ENCODE assay signal across 8 cellular contexts in genomic region chr11:128521697-128522062, GRCh38.
DNase-seq lines count a peak whose midpoint lies in the region; ATAC-seq, FAIRE-seq and TF ChIP-seq lines count a peak whose summit lies in the region.

No MANE protein-coding gene starts in this region.

- H3K36me3 ChIP-seq in Peyer's patch = no peaks in the 10 kb centered on the region

- H3K4me1 ChIP-seq in Peyer's patch = peaks cover 0 to 14% (median 4%) of the 10 kb centered on the region in 4 donors

- TF ChIP-seq CTCF in Peyer's patch (IDR thresholded peaks at IDR 0.05) (no peak), endothelial cell (IDR thresholded peaks at IDR 0.05; ENCODE audit: unreplicated experiment) (no peak), natural killer cell (IDR thresholded peaks at IDR 0.05) (no peak)

- H3K4me3 ChIP-seq in Peyer's patch = peak overlapping the region; percentile 61 to 89 (median 80)

- peaks cover 31% of the 10 kb centered on the region for H3K36me3 Mint-ChIP-seq in endothelial cell (ENCODE audit: low read depth, unreplicated experiment)
- peaks cover 27% of the 10 kb centered on the region for H3K36me3 Mint-ChIP-seq in natural killer cell

- TF ChIP-seq POLR2A in Peyer's patch (IDR thresholded peaks at IDR 0.05) = no peak

- H3K27ac ChIP-seq in Peyer's patch = peak overlapping the region; percentile 86 to 98 (median 96)

- peak; percentile 33 for FAIRE-seq in GM18507 (lab: Jason Lieb, UNC)

- H3K4me3 Mint-ChIP-seq in endothelial cell (ENCODE audit: unreplicated experiment) (peak overlapping the region; percentile 96), natural killer cell (peak overlapping the region; percentile 98)

- H3K9me3 Mint-ChIP-seq in endothelial cell (ENCODE audit: unreplicated experiment) (no peaks in the 10 kb centered on the region), natural killer cell (no peaks in the 10 kb centered on the region)

- intact Hi-C loops in natural killer cell (cut with micrococcal nuclease) = loop anchor here (2.0 to 10.0 kb wide), 4 partner anchors 15 to 231 kb away; partner anchors contain the start of gene FLI1

- H3K27me3 Mint-ChIP-seq in endothelial cell (ENCODE audit: unreplicated experiment) (peaks cover 9% of the 10 kb centered on the region), natural killer cell (ENCODE audit: low read depth in 2 of 2) (no peaks in the 10 kb centered on the region)

- H3K4me1 Mint-ChIP-seq in endothelial cell (ENCODE audit: unreplicated experiment) (peaks cover 76% of the 10 kb centered on the region), natural killer cell (peaks cover 62 to 70% of the 10 kb centered on the region in 2 donors)

- H3K9me3 ChIP-seq in Peyer's patch = no peaks in the 10 kb centered on the region

- ATAC-seq in natural killer cell (no peak), GM19467 (IDR thresholded peaks at IDR 0.05; ENCODE audit: unreplicated experiment) (no peak)

- DNase-seq in GM18507 (ENCODE audit: extremely low spot score, insufficient read length, low read depth) (no peak), Peyer's patch (no peak), endothelial cell (ENCODE audit: low spot score) (no peak), natural killer cell (no peak), NAMALWA (ENCODE audit: low spot score) (no peak), COR-L47 (lab: John Stamatoyannopoulos, UW) (no peak), cerebellar cortex (ENCODE audit: low spot score) (no peak)

- H3K27me3 ChIP-seq in Peyer's patch = no peaks in the 10 kb centered on the region

- peak overlapping the region; percentile 76 for H3K27ac Mint-ChIP-seq in endothelial cell (ENCODE audit: unreplicated experiment)
- H3K27ac Mint-ChIP-seq in natural killer cell = peak overlapping the region; percentile 98 to 99
